12 cellular contexts compared by ENCODE assay signal in genomic region chr5:87308024-87308423, GRCh38. TPM values are rescaled to one million over a fixed set of nuclear protein-coding genes. Genes with fewer than 3 reads are reported as not detected.
A peak's percentile ranks its signal among the peaks of the same experiment; 100 is the strongest.
DNase-seq lines count a peak whose midpoint lies in the region; ATAC-seq and TF ChIP-seq lines count a peak whose summit lies in the region.
"Had no signal": no experiment of that assay in that cellular context is flagged by ENCODE, and none has a peak within 500 bp of the region (broad histone marks: within the 10 kb centered on the region; RNA-seq: fewer than 3 reads in every experiment).

No MANE protein-coding gene starts in this region.

- H3K9me3 ChIP-seq in T-helper 17 cell (ENCODE audit: control insufficient read depth, low read length, poor library complexity, severe bottlenecking) (no peaks in the 10 kb centered on the region), left ventricle myocardium inferior (replicated peaks) (no peaks in the 10 kb centered on the region)
- H3K9me3 ChIP-seq: transverse colon had no signal

- H3K27ac ChIP-seq in left ventricle myocardium inferior (replicated peaks): no peak overlapping the region
- H3K27ac ChIP-seq: BLaER1 treated with 17β-estradiol and CSF1 and Interleukin-3, amounts not matched to agents 10 nM and 100 nM; transverse colon; VCaP had no signal

- POLR2A ChIA-PET in WTC11 (lab: Charles Lee): no interaction called here

- peaks cover 23% of the 10 kb centered on the region for H3K36me3 ChIP-seq in left ventricle myocardium inferior

- H3K27ac Mint-ChIP-seq in WTC11 (peak overlapping the region; percentile 86), T-helper 17 cell (no peak overlapping the region)
- H3K27ac Mint-ChIP-seq: activated naive CD8-positive, alpha-beta T cell had no signal

- H3K36me3 Mint-ChIP-seq in WTC11: peaks cover 26% of the 10 kb centered on the region
- peaks cover 7% of the 10 kb centered on the region for H3K36me3 Mint-ChIP-seq in T-helper 17 cell (ENCODE audit: low read depth)

- no peaks in the 10 kb centered on the region for H3K27me3 Mint-ChIP-seq in WTC11 (ENCODE audit: low read depth)
- no peaks in the 10 kb centered on the region for H3K27me3 Mint-ChIP-seq in T-helper 17 cell
- H3K27me3 Mint-ChIP-seq: activated naive CD8-positive, alpha-beta T cell had no signal

- H3K4me3 Mint-ChIP-seq in WTC11 (peak overlapping the region; percentile 17; the same call in 1 of the 2 replicates), T-helper 17 cell (no peak overlapping the region)
- H3K4me3 Mint-ChIP-seq: activated naive CD8-positive, alpha-beta T cell had no signal

- peaks cover 17% of the 10 kb centered on the region for H3K4me1 ChIP-seq in left ventricle myocardium inferior

- no peaks in the 10 kb centered on the region for H3K27me3 ChIP-seq in left ventricle myocardium inferior (ENCODE audit: low read depth)
- H3K27me3 ChIP-seq: BLaER1 treated with 17β-estradiol and CSF1 and Interleukin-3, amounts not matched to agents 10 nM and 100 nM; transverse colon had no signal

- DNase-seq in WTC11 (ENCODE audit: low spot score) (no peak), T-helper 17 cell (no peak), GF-D8 (lab: John Stamatoyannopoulos, UW) (no peak), left ventricle myocardium inferior (no peak)
- DNase-seq: transverse colon had no signal

- intact Hi-C loops in left ventricle myocardium inferior (cut with micrococcal nuclease): no loop called here

- CTCF ChIA-PET in WTC11 (lab: Charles Lee): no interaction called here

- peaks cover 42% of the 10 kb centered on the region for H3K4me1 Mint-ChIP-seq in WTC11
- H3K4me1 Mint-ChIP-seq in T-helper 17 cell: peaks cover 42% of the 10 kb centered on the region

- peak; percentile 91 for ATAC-seq in GM18517 (IDR thresholded peaks at IDR 0.05; ENCODE audit: unreplicated experiment)
- peak; percentile 89 for ATAC-seq in GM21528 (IDR thresholded peaks at IDR 0.05; ENCODE audit: low FRiP score, unreplicated experiment)
- ATAC-seq in HG03139 (IDR thresholded peaks at IDR 0.05; ENCODE audit: unreplicated experiment): peak; percentile 93
- ATAC-seq in WTC11: peak; percentile 50
- no peak for ATAC-seq in HG02870 (IDR thresholded peaks at IDR 0.05; ENCODE audit: unreplicated experiment)
- ATAC-seq in T-helper 17 cell: no peak

- TF ChIP-seq CTCF in WTC11 (IDR thresholded peaks at IDR 0.05) (no peak), left ventricle myocardium inferior (IDR thresholded peaks at IDR 0.05; ENCODE audit: borderline replicate concordance) (no peak)

- H3K4me3 ChIP-seq in left ventricle myocardium inferior: no peak overlapping the region
- H3K4me3 ChIP-seq: BLaER1 treated with 17β-estradiol and CSF1 and Interleukin-3, amounts not matched to agents 10 nM and 100 nM; transverse colon had no signal

- peaks cover 17% of the 10 kb centered on the region for H3K9me3 Mint-ChIP-seq in WTC11

TF ChIP-seq in WTC11, 78 proteins besides CTCF, POLR2A, EP300 and RAD21 (continues in another document):
- no peak for TF ChIP-seq MYBL2 (CRISPR knock-in tag; IDR thresholded peaks at IDR 0.05)
- TF ChIP-seq ZNF121 (CRISPR knock-in tag; IDR thresholded peaks at IDR 0.05): no peak
- no peak for TF ChIP-seq GABPB1 (CRISPR knock-in tag; IDR thresholded peaks at IDR 0.05)
- no peak for TF ChIP-seq E2F4 (CRISPR knock-in tag; IDR thresholded peaks at IDR 0.05; ENCODE audit: borderline replicate concordance, low read depth)
- TF ChIP-seq, protein P1, sequence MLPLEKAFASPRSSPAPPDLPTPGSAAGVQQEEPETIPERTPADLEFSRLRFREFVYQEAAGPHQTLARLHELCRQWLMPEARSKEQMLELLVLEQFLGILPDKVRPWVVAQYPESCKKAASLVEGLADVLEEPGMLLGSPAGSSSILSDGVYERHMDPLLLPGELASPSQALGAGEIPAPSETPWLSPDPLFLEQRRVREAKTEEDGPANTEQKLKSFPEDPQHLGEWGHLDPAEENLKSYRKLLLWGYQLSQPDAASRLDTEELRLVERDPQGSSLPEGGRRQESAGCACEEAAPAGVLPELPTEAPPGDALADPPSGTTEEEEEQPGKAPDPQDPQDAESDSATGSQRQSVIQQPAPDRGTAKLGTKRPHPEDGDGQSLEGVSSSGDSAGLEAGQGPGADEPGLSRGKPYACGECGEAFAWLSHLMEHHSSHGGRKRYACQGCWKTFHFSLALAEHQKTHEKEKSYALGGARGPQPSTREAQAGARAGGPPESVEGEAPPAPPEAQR (CRISPR knock-in tag; IDR thresholded peaks at IDR 0.05): no peak
- TF ChIP-seq, protein P2, sequence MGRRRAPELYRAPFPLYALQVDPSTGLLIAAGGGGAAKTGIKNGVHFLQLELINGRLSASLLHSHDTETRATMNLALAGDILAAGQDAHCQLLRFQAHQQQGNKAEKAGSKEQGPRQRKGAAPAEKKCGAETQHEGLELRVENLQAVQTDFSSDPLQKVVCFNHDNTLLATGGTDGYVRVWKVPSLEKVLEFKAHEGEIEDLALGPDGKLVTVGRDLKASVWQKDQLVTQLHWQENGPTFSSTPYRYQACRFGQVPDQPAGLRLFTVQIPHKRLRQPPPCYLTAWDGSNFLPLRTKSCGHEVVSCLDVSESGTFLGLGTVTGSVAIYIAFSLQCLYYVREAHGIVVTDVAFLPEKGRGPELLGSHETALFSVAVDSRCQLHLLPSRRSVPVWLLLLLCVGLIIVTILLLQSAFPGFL (CRISPR knock-in tag; IDR thresholded peaks at IDR 0.05; ENCODE audit: borderline replicate concordance): no peak
- no peak for TF ChIP-seq AR (CRISPR knock-in tag; IDR thresholded peaks at IDR 0.05)
- no peak for TF ChIP-seq ZNF423 (CRISPR knock-in tag; IDR thresholded peaks at IDR 0.05)
- no peak for TF ChIP-seq ZNF671 (CRISPR knock-in tag; IDR thresholded peaks at IDR 0.05)
- TF ChIP-seq NFE2L1 (CRISPR knock-in tag; IDR thresholded peaks at IDR 0.05): no peak
- TF ChIP-seq E2F1 (CRISPR knock-in tag; IDR thresholded peaks at IDR 0.05): no peak
- TF ChIP-seq, protein P3, sequence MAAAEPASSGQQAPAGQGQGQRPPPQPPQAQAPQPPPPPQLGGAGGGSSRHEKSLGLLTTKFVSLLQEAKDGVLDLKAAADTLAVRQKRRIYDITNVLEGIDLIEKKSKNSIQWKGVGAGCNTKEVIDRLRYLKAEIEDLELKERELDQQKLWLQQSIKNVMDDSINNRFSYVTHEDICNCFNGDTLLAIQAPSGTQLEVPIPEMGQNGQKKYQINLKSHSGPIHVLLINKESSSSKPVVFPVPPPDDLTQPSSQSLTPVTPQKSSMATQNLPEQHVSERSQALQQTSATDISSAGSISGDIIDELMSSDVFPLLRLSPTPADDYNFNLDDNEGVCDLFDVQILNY (CRISPR knock-in tag; IDR thresholded peaks at IDR 0.05): no peak
- no peak for TF ChIP-seq FOXP4 (CRISPR knock-in tag; IDR thresholded peaks at IDR 0.05)

RNA-seq across cellular contexts. Expression of gene RASA1, which starts 40.3 kb away (rescaled TPM):
- total RNA-seq in WTC11 (2021) (31.0 to 32.1 TPM (median 32.0 TPM) in 3 replicates), T-helper 17 cell (10 to 100 TPM; 26.3 to 29.1 TPM), left ventricle myocardium inferior (18.0 TPM)

Comparison
In these comparisons a context has a peak if more than half of its experiments do, and no peak if none do; other contexts are left out.
1. ATAC-seq: peak in GM18517 (single experiment), GM21528 (single experiment), HG03139 (single experiment) and WTC11 (single experiment); none in HG02870 (single experiment) and T-helper 17 cell (single experiment).